Comparison of ENCODE assay signal across 13 cellular contexts in the genomic region with DNA sequence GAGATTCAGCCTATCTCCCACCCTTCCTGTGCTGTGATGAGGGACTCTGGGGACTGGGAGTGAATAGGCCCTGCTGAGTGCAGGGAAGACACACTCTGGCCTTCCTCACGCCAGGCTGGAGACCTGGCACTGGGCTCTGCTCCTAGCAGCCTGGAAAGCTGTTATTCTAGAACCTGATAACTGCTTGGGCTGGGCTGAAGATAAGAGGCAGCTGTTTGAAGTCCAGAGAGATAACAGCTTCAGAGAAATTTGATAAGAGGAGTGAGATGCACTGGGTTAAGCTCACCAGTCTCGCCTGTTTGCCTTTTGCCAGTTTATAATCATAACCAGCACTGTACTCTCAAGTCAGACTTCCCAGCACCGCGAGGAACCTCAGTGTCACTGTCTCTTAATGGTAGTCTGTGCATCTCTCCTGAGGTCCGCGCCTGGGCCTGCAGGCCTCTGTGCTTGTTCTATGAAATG. TPM values are rescaled to one million over a fixed set of nuclear protein-coding genes. Genes with fewer than 3 reads are reported as not detected.
DNase-seq lines count a peak whose midpoint lies in the region; ATAC-seq and TF ChIP-seq lines count a peak whose summit lies in the region.
"Had no signal": no experiment of that assay in that cellular context is flagged by ENCODE, and none has a peak within 500 bp of the region (broad histone marks: within the 10 kb centered on the region; RNA-seq: fewer than 3 reads in every experiment).

No MANE protein-coding gene starts in this region.

- H3K36me3 ChIP-seq in Peyer's patch: no peaks in the 10 kb centered on the region
- H3K36me3 ChIP-seq in cardiac muscle cell: no peaks in the 10 kb centered on the region
- H3K36me3 ChIP-seq in testis (ENCODE audit: low read depth, missing control alignments): no peaks in the 10 kb centered on the region
- H3K36me3 ChIP-seq: neural progenitor cell had no signal

- H3K9me3 ChIP-seq in Peyer's patch: no peaks in the 10 kb centered on the region
- H3K9me3 ChIP-seq in cardiac muscle cell (ENCODE audit: low read depth): no peaks in the 10 kb centered on the region
- no peaks in the 10 kb centered on the region for H3K9me3 ChIP-seq in testis

- H3K27me3 ChIP-seq in Peyer's patch (no peaks in the 10 kb centered on the region), cardiac muscle cell (no peaks in the 10 kb centered on the region), testis (no peaks in the 10 kb centered on the region)
- H3K27me3 ChIP-seq: neural progenitor cell had no signal

- TF ChIP-seq CTCF in Peyer's patch (IDR thresholded peaks at IDR 0.05): no peak
- TF ChIP-seq CTCF in cardiac muscle cell (IDR thresholded peaks at IDR 0.05; ENCODE audit: low read depth, low read length): no peak
- no peak for TF ChIP-seq CTCF in testis (IDR thresholded peaks at IDR 0.05)

- intact Hi-C loops in testis (cut with DNase I; ENCODE audit: low total_unique reads): no loop called here

- H3K27ac ChIP-seq in Peyer's patch: peak overlapping the region in 3 of 4 donors; percentile 63 to 86 (median 82)
- peak overlapping the region; percentile 92 for H3K27ac ChIP-seq in cardiac muscle cell
- no peak overlapping the region for H3K27ac ChIP-seq in testis
- H3K27ac ChIP-seq: neural progenitor cell had no signal

- 77 to 78% methylated on average over 6 of the region's 6 CpGs for WGBS in testis, 2 donors

- peaks cover 0 to 36% (median 2%) of the 10 kb centered on the region in 4 donors for H3K4me1 ChIP-seq in Peyer's patch
- peaks cover 30% of the 10 kb centered on the region for H3K4me1 ChIP-seq in cardiac muscle cell (ENCODE audit: low read depth)
- H3K4me1 ChIP-seq in testis: no peaks in the 10 kb centered on the region
- H3K4me1 ChIP-seq: neural progenitor cell had no signal

- no peak for ATAC-seq in esophagus mucosa

- DNase-seq in NCI-H345 (lab: John Stamatoyannopoulos, UW): peak; percentile 37
- no peak for DNase-seq in NCI-H345 treated with DMSO at 0.1 percent for 48 hours (lab: John Stamatoyannopoulos, UW; ENCODE audit: unreplicated experiment)
- DNase-seq in Peyer's patch: peak in 2 of 3 donors; percentile 74 to 78
- DNase-seq in cardiac muscle cell (ENCODE audit: low read depth in 1 of 2, low spot score in 1 of 2): peak; percentile 6 to 60
- peak; percentile 19 for DNase-seq in testis
- no peak for DNase-seq in dedifferentiated amniotic fluid mesenchymal stem cell (ENCODE audit: extremely low spot score)
- DNase-seq in activated CD4-positive, CD25-positive, alpha-beta regulatory T cell (lab: John Stamatoyannopoulos, UW): no peak

- TF ChIP-seq POLR2A in Peyer's patch (IDR thresholded peaks at IDR 0.05): peak; percentile 75 to 87
- TF ChIP-seq POLR2A in testis (IDR thresholded peaks at IDR 0.05): no peak

- H3K4me3 ChIP-seq in Peyer's patch: no peak overlapping the region
- H3K4me3 ChIP-seq in cardiac muscle cell: no peak overlapping the region
- H3K4me3 ChIP-seq in testis: no peak overlapping the region
- H3K4me3 ChIP-seq: neural progenitor cell had no signal

RNA-seq across cellular contexts. Expression of gene GPR37L1, which starts 46.6 kb away (rescaled TPM):
- total RNA-seq in Peyer's patch (under 1 TPM in 3 of 4 donors, not detected in 1; 0.18 to 0.95 (median 0.27) TPM), cardiac muscle cell (not detected in 2 replicates), testis (1 to 10 TPM in 1 of 2 donors, under 1 TPM in 1; 0.56 to 1.6 TPM), esophagus mucosa (0.12 TPM)
- polyA plus RNA-seq in cardiac muscle cell (0.79 TPM in 1 of 2 replicates, not detected in the other), testis (ENCODE audit: insufficient read depth, low read depth, low replicate concordance) (0.42 TPM)
- total RNA-seq: activated naive CD4-positive, alpha-beta T cell treated with anti-CD3 and anti-CD28 coated beads, Interleukin-2, amount 50 U/mL, for 72 hours; G401; M059J; T-helper 1 cell treated with Interleukin-12 subunit alpha and Interleukin-12 subunit beta and Interleukin-4 antibody, amounts not matched to agents 30 ng/mL and 1 ng/mL, for 36 hours had no signal

Comparison
In these comparisons a context has a peak if more than half of its experiments do, and no peak if none do; other contexts are left out.
1. DNase-seq: peak in NCI-H345 (single experiment), Peyer's patch (2 of 3), cardiac muscle cell (2 of 2) and testis (single experiment); none in NCI-H345 treated with DMSO at 0.1 percent for 48 hours (single experiment), dedifferentiated amniotic fluid mesenchymal stem cell (single experiment) and activated CD4-positive, CD25-positive, alpha-beta regulatory T cell (0 of 4).
2. H3K27ac ChIP-seq: peak in Peyer's patch (3 of 4) and cardiac muscle cell (single experiment); none in testis (0 of 2).